13 cellular contexts compared by ENCODE assay signal in the genomic region with DNA sequence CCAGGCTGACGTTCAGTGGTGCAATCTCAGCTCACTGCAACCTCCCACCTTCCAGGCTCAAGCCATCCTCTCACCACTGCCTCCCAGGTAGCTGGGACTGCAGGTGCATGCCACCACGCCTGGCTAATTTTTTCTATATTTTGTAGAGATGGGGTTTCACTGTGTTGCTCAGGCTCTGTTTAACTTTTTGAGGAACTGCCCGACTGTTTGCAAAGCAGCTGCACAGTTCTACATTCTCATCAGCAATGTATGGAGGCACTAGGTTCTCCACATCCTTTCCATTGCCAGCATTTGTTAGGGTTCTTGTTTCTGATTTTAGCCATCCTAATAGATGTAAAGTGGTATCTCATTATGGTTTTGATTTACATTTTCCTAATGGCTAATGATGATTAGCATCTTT.
"Had no signal": no experiment of that assay in that cellular context is flagged by ENCODE, and none has a peak within 500 bp of the region (broad histone marks: within the 10 kb centered on the region; RNA-seq: fewer than 3 reads in every experiment).

No MANE protein-coding gene starts in this region.

- H3K4me3 Mint-ChIP-seq: activated naive CD8-positive, alpha-beta T cell treated with anti-CD3 and anti-CD28 coated beads for 36 hours; neural progenitor cell; T-helper 1 cell treated with Interleukin-12 subunit alpha and Interleukin-12 subunit beta and Interleukin-4 antibody, amounts not matched to agents 30 μg/mL and 1 μg/mL, for 36 hours had no signal

- H3K27ac Mint-ChIP-seq: activated naive CD8-positive, alpha-beta T cell treated with anti-CD3 and anti-CD28 coated beads for 36 hours; neural progenitor cell; T-helper 1 cell treated with Interleukin-12 subunit alpha and Interleukin-12 subunit beta and Interleukin-4 antibody, amounts not matched to agents 30 μg/mL and 1 μg/mL, for 36 hours had no signal

- H3K9me3 Mint-ChIP-seq: activated naive CD8-positive, alpha-beta T cell treated with anti-CD3 and anti-CD28 coated beads for 36 hours; neural progenitor cell; T-helper 1 cell treated with Interleukin-12 subunit alpha and Interleukin-12 subunit beta and Interleukin-4 antibody, amounts not matched to agents 30 μg/mL and 1 μg/mL, for 36 hours had no signal

- H3K9me3 ChIP-seq: stomach had no signal

- H3K27me3 Mint-ChIP-seq: activated naive CD8-positive, alpha-beta T cell treated with anti-CD3 and anti-CD28 coated beads for 36 hours had no signal

- H3K4me3 ChIP-seq: cardiac muscle cell, neural progenitor cell, stomach had no signal

- H3K9ac ChIP-seq: neural progenitor cell, parathyroid adenoma had no signal

- H3K27ac ChIP-seq: cardiac muscle cell, neural progenitor cell, parathyroid adenoma had no signal

- H2AFZ ChIP-seq: neural progenitor cell, parathyroid adenoma had no signal

- DNase-seq: activated CD4-positive, alpha-beta T cell treated with anti-CD3 and anti-CD28 coated beads, Interleukin-2, amount 50 U/mL, for 1 hour; activated CD4-positive, CD25-positive, alpha-beta regulatory T cell; activated gamma-delta T cell; activated naive CD8-positive, alpha-beta T cell treated with anti-CD3 and anti-CD28 coated beads for 36 hours; head of caudate nucleus; retina; stimulated activated CD4-positive, alpha-beta T cell treated with anti-CD3 and anti-CD28 coated beads, Interleukin-4, amount 100 ng/mL, for 4 hours; stomach had no signal

- H3K36me3 ChIP-seq: cardiac muscle cell, neural progenitor cell had no signal

- H3K27me3 ChIP-seq: cardiac muscle cell, neural progenitor cell, stomach had no signal

- ATAC-seq: esophagus mucosa had no signal

- H3K4me2 ChIP-seq: neural progenitor cell had no signal
